ENCODE assay signal across 1 cellular context in the genomic region with DNA sequence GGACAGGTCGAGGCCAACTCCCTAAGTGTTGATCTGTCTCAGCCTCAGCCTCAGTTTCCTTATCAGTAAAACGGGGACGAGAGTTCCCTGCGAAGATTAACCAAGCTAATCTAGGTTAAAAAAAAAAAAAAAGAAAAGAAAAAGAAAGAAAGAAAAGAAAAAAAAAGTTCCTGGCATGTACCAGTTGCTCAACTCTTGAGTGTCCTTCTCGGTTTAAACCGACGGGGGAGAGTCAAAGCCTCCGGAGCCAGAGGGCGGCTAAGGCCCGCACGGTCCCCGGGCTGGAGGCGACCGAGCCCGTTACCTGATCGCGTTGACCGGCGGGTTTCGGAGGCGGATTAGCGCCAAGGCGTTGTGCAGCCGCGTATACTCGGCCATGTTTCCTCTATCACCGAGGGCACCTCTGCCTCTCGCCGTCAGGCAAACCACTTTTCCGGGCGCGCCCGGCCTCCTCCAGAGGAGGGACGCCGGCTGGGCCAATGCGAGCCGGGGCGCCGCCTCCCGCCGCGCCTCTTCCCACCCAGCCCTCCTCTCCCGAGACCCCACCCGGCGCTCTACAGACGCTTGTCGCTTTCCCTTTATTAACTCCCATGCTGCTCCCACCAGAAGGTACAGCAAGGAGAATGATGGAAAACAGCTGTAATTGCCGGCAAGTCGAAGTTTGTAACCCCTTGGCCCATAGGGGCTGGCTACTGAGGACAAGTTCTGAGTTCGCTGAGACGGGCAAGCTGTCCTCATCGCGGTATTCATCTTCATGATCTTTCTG.
TF ChIP-seq lines count a peak whose summit lies in the region.

A gene (minus strand): TSS at position 405 of the 766 bp plus-strand sequence. CDS start 27 bp downstream, at position 378.

TF ChIP-seq in K562, 482 proteins besides CTCF, POLR2A, EP300 and RAD21 (continued from another document and continues in another):
- TF ChIP-seq ZNF174 (CRISPR knock-in tag; IDR thresholded peaks at IDR 0.05) (no peak), ZNF583 (CRISPR knock-in tag; IDR thresholded peaks at IDR 0.05) (0 out of 2 replicates have a peak, but pooled peaks have one; percentile 35), DDX20 (tag; IDR thresholded peaks at IDR 0.05; ENCODE audit: low read depth) (no peak), NBN (IDR thresholded peaks at IDR 0.05; ENCODE audit: low read depth) (no peak), ZBTB17 (CRISPR knock-in tag; IDR thresholded peaks at IDR 0.05) (peak; percentile 79), FOS (IDR thresholded peaks at IDR 0.05; ENCODE audit: extremely low read depth, insufficient read length) (no peak), TBL1XR1 (IDR thresholded peaks at IDR 0.05; ENCODE audit: low read length in 2 of 2) (no peak), RFX7 (CRISPR knock-in tag; IDR thresholded peaks at IDR 0.05) (no peak), EZH2 (IDR thresholded peaks at IDR 0.05; ENCODE audit: borderline replicate concordance, low read depth, low read length) (no peak), ADNP (tag; IDR thresholded peaks at IDR 0.05) (no peak), ZNF696 (CRISPR knock-in tag; conservative IDR thresholded peaks at IDR 0.05) (no peak), MYBL2 (IDR thresholded peaks at IDR 0.05; ENCODE audit: low read depth) (no peak), MYBL2 (CRISPR knock-in tag; IDR thresholded peaks at IDR 0.05; ENCODE audit: borderline replicate concordance) (no peak), ZNF668 (CRISPR knock-in tag; IDR thresholded peaks at IDR 0.05) (no peak), CCAR2 (IDR thresholded peaks at IDR 0.05; ENCODE audit: low read depth, low read length) (no peak), NCOR1 (IDR thresholded peaks at IDR 0.05) (no peak), CREBBP (IDR thresholded peaks at IDR 0.05; ENCODE audit: low read depth, low read length) (no peak), POU5F1 (IDR thresholded peaks at IDR 0.05; ENCODE audit: borderline replicate concordance, low read depth, low read length, partially characterized antibody) (no peak), ZBED1 (IDR thresholded peaks at IDR 0.05) (no peak), HMG20A (CRISPR knock-in tag; conservative IDR thresholded peaks at IDR 0.05) (no peak), PURB (CRISPR knock-in tag; IDR thresholded peaks at IDR 0.05; ENCODE audit: low read depth) (no peak), NFYB (IDR thresholded peaks at IDR 0.05; ENCODE audit: extremely low read depth, insufficient read length) (no peak), ESRRB (CRISPR knock-in tag; IDR thresholded peaks at IDR 0.05; ENCODE audit: borderline replicate concordance) (no peak), BCL6 (CRISPR knock-in tag; IDR thresholded peaks at IDR 0.05) (no peak), ARNT (IDR thresholded peaks at IDR 0.05) (0 out of 4 replicates have a peak, but pooled peaks of 1 of the 2 experiments have one; percentile 35), PTTG1 (tag; IDR thresholded peaks at IDR 0.05; ENCODE audit: low read depth) (no peak), SNRNP70 (optimal IDR thresholded peaks at IDR 0.05; ENCODE audit: low read depth, low read length) (no peak), TCFL5 (CRISPR knock-in tag; conservative IDR thresholded peaks at IDR 0.05) (no peak), BRCA1 (IDR thresholded peaks at IDR 0.05) (no peak), BRCA1 (CRISPR knock-in tag; IDR thresholded peaks at IDR 0.05) (no peak), DIDO1 (tag; IDR thresholded peaks at IDR 0.05; ENCODE audit: low read depth) (no peak), KAT8 (IDR thresholded peaks at IDR 0.05; ENCODE audit: low read depth) (no peak), SRF (CRISPR knock-in tag; IDR thresholded peaks at IDR 0.05) (no peak), SP1 (CRISPR knock-in tag; IDR thresholded peaks at IDR 0.05) (no peak), MAFK (IDR thresholded peaks at IDR 0.05; ENCODE audit: low read length) (no peak), CREM (IDR thresholded peaks at IDR 0.05; ENCODE audit: low read depth) (peak; percentile 17; the same call in 1 of the 2 replicates), ZC3H8 (IDR thresholded peaks at IDR 0.05) (no peak), TEAD2 (tag; IDR thresholded peaks at IDR 0.05) (no peak), CXXC5 (CRISPR knock-in tag; IDR thresholded peaks at IDR 0.05) (peak; percentile 76), TBP (optimal IDR thresholded peaks at IDR 0.05; ENCODE audit: low read depth, low read length) (peak; percentile 58), SMAD3 (CRISPR knock-in tag; conservative IDR thresholded peaks at IDR 0.05) (no peak), ETV5 (CRISPR knock-in tag; IDR thresholded peaks at IDR 0.05; ENCODE audit: low read depth) (peak; percentile 54; the same call in 1 of the 2 replicates), ZBTB7A (IDR thresholded peaks at IDR 0.05; ENCODE audit: borderline replicate concordance, control insufficient read depth, low read depth, low read length) (peak; percentile 75; the same call in 1 of the 2 replicates), GABPB1 (CRISPR knock-in tag; IDR thresholded peaks at IDR 0.05) (no peak)
- TF ChIP-seq, protein P1, sequence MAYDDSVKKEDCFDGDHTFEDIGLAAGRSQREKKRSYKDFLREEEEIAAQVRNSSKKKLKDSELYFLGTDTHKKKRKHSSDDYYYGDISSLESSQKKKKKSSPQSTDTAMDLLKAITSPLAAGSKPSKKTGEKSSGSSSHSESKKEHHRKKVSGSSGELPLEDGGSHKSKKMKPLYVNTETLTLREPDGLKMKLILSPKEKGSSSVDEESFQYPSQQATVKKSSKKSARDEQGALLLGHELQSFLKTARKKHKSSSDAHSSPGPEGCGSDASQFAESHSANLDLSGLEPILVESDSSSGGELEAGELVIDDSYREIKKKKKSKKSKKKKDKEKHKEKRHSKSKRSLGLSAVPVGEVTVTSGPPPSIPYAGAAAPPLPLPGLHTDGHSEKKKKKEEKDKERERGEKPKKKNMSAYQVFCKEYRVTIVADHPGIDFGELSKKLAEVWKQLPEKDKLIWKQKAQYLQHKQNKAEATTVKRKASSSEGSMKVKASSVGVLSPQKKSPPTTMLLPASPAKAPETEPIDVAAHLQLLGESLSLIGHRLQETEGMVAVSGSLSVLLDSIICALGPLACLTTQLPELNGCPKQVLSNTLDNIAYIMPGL (CRISPR knock-in tag; IDR thresholded peaks at IDR 0.05) = no peak
- TF ChIP-seq, protein P2, sequence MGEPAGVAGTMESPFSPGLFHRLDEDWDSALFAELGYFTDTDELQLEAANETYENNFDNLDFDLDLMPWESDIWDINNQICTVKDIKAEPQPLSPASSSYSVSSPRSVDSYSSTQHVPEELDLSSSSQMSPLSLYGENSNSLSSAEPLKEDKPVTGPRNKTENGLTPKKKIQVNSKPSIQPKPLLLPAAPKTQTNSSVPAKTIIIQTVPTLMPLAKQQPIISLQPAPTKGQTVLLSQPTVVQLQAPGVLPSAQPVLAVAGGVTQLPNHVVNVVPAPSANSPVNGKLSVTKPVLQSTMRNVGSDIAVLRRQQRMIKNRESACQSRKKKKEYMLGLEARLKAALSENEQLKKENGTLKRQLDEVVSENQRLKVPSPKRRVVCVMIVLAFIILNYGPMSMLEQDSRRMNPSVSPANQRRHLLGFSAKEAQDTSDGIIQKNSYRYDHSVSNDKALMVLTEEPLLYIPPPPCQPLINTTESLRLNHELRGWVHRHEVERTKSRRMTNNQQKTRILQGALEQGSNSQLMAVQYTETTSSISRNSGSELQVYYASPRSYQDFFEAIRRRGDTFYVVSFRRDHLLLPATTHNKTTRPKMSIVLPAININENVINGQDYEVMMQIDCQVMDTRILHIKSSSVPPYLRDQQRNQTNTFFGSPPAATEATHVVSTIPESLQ (CRISPR knock-in tag; IDR thresholded peaks at IDR 0.05) = no peak
- TF ChIP-seq, protein P3, sequence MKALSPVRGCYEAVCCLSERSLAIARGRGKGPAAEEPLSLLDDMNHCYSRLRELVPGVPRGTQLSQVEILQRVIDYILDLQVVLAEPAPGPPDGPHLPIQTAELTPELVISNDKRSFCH (CRISPR knock-in tag; IDR thresholded peaks at IDR 0.05) = no peak
- TF ChIP-seq, protein P3 (tag; IDR thresholded peaks at IDR 0.05) = no peak
- TF ChIP-seq, protein P4, sequence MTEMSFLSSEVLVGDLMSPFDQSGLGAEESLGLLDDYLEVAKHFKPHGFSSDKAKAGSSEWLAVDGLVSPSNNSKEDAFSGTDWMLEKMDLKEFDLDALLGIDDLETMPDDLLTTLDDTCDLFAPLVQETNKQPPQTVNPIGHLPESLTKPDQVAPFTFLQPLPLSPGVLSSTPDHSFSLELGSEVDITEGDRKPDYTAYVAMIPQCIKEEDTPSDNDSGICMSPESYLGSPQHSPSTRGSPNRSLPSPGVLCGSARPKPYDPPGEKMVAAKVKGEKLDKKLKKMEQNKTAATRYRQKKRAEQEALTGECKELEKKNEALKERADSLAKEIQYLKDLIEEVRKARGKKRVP (CRISPR knock-in tag; IDR thresholded peaks at IDR 0.05) = no peak
- TF ChIP-seq, protein P5, sequence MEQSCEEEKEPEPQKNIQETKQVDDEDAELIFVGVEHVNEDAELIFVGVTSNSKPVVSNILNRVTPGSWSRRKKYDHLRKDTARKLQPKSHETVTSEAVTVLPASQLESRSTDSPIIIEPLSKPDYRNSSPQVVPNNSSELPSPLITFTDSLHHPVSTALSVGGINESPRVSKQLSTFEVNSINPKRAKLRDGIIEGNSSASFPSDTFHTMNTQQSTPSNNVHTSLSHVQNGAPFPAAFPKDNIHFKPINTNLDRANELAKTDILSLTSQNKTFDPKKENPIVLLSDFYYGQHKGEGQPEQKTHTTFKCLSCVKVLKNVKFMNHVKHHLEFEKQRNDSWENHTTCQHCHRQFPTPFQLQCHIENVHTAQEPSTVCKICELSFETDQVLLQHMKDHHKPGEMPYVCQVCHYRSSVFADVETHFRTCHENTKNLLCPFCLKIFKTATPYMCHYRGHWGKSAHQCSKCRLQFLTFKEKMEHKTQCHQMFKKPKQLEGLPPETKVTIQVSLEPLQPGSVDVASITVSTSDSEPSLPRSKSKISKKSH (CRISPR knock-in tag; IDR thresholded peaks at IDR 0.05) = no peak
- TF ChIP-seq, protein P6, sequence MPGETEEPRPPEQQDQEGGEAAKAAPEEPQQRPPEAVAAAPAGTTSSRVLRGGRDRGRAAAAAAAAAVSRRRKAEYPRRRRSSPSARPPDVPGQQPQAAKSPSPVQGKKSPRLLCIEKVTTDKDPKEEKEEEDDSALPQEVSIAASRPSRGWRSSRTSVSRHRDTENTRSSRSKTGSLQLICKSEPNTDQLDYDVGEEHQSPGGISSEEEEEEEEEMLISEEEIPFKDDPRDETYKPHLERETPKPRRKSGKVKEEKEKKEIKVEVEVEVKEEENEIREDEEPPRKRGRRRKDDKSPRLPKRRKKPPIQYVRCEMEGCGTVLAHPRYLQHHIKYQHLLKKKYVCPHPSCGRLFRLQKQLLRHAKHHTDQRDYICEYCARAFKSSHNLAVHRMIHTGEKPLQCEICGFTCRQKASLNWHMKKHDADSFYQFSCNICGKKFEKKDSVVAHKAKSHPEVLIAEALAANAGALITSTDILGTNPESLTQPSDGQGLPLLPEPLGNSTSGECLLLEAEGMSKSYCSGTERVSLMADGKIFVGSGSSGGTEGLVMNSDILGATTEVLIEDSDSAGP (CRISPR knock-in tag; IDR thresholded peaks at IDR 0.05) = no peak
- TF ChIP-seq, protein P7, sequence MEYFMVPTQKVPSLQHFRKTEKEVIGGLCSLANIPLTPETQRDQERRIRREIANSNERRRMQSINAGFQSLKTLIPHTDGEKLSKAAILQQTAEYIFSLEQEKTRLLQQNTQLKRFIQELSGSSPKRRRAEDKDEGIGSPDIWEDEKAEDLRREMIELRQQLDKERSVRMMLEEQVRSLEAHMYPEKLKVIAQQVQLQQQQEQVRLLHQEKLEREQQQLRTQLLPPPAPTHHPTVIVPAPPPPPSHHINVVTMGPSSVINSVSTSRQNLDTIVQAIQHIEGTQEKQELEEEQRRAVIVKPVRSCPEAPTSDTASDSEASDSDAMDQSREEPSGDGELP (CRISPR knock-in tag; IDR thresholded peaks at IDR 0.05; ENCODE audit: borderline replicate concordance) = peak; percentile 75; the same call in 1 of the 2 replicates
- TF ChIP-seq, protein P8, sequence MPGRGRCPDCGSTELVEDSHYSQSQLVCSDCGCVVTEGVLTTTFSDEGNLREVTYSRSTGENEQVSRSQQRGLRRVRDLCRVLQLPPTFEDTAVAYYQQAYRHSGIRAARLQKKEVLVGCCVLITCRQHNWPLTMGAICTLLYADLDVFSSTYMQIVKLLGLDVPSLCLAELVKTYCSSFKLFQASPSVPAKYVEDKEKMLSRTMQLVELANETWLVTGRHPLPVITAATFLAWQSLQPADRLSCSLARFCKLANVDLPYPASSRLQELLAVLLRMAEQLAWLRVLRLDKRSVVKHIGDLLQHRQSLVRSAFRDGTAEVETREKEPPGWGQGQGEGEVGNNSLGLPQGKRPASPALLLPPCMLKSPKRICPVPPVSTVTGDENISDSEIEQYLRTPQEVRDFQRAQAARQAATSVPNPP (IDR thresholded peaks at IDR 0.05; ENCODE audit: borderline replicate concordance, insufficient read depth, insufficient read length) = no peak
- TF ChIP-seq, protein P9, sequence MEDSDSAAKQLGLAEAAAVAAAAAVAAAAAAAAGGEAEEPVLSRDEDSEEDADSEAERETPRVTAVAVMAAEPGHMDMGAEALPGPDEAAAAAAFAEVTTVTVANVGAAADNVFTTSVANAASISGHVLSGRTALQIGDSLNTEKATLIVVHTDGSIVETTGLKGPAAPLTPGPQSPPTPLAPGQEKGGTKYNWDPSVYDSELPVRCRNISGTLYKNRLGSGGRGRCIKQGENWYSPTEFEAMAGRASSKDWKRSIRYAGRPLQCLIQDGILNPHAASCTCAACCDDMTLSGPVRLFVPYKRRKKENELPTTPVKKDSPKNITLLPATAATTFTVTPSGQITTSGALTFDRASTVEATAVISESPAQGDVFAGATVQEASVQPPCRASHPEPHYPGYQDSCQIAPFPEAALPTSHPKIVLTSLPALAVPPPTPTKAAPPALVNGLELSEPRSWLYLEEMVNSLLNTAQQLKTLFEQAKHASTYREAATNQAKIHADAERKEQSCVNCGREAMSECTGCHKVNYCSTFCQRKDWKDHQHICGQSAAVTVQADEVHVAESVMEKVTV (CRISPR knock-in tag; IDR thresholded peaks at IDR 0.05) = no peak
- TF ChIP-seq, protein P10, sequence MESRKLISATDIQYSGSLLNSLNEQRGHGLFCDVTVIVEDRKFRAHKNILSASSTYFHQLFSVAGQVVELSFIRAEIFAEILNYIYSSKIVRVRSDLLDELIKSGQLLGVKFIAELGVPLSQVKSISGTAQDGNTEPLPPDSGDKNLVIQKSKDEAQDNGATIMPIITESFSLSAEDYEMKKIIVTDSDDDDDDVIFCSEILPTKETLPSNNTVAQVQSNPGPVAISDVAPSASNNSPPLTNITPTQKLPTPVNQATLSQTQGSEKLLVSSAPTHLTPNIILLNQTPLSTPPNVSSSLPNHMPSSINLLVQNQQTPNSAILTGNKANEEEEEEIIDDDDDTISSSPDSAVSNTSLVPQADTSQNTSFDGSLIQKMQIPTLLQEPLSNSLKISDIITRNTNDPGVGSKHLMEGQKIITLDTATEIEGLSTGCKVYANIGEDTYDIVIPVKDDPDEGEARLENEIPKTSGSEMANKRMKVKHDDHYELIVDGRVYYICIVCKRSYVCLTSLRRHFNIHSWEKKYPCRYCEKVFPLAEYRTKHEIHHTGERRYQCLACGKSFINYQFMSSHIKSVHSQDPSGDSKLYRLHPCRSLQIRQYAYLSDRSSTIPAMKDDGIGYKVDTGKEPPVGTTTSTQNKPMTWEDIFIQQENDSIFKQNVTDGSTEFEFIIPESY (CRISPR knock-in tag; IDR thresholded peaks at IDR 0.05) = no peak
